Comparison of ENCODE assay signal across 10 cellular contexts in the genomic region with DNA sequence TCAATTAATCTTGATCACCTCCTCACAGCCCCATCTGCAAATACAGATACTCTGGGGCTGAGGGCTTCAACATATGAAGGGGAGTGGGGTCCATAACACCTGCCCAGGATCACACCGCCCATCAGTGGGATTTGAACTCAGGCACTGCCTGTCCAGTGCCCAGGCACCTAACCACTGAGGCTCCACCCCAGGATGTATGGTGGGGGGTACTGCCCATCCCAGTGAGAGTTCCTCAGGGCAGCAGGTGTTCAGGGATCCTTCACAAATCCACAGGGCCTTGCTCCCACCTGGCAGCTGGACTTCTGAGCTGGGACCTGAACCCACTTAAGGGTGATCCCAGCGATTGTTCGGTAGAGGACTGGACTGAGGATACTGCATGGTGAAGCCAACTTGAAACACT. TPM values are rescaled to one million over a fixed set of nuclear protein-coding genes. Genes with fewer than 3 reads are reported as not detected.
DNase-seq lines count a peak whose midpoint lies in the region; ATAC-seq, FAIRE-seq and TF ChIP-seq lines count a peak whose summit lies in the region.
"Had no signal": no experiment of that assay in that cellular context is flagged by ENCODE, and none has a peak within 500 bp of the region (broad histone marks: within the 10 kb centered on the region; RNA-seq: fewer than 3 reads in every experiment).

No MANE protein-coding gene starts in this region.

- H3K4me3 Mint-ChIP-seq in naive B cell = peak overlapping the region; percentile 77 to 93 (median 87)

- CTCF ChIA-PET in A673 (lab: Charles Lee) = no interaction called here

- H3K27ac Mint-ChIP-seq in naive B cell = peak overlapping the region in 1 of 6 donors; percentile 87
- H3K27ac Mint-ChIP-seq: T-helper 1 cell treated with Interleukin-12 subunit alpha and Interleukin-12 subunit beta and Interleukin-4 antibody, amounts not matched to agents 30 μg/mL and 1 μg/mL, for 36 hours had no signal

- no peak for FAIRE-seq in RCC 7860 (lab: Jason Lieb, UNC)

- POLR2A ChIA-PET in A673 (lab: Charles Lee; ENCODE audit: low non-redundant PET) = no interaction called here

- ATAC-seq in naive B cell (ENCODE audit: low read depth in 2 of 2) = no peak
- no peak for ATAC-seq in GM18867 (IDR thresholded peaks at IDR 0.05; ENCODE audit: unreplicated experiment)

- H3K27ac ChIP-seq in A673 (ENCODE audit: low read depth, low read length, poor library complexity, severe bottlenecking) = no peak overlapping the region
- H3K27ac ChIP-seq: foreskin keratinocyte had no signal

- H3K9me3 Mint-ChIP-seq in naive B cell = no peaks in the 10 kb centered on the region
- H3K9me3 Mint-ChIP-seq: T-helper 1 cell treated with Interleukin-12 subunit alpha and Interleukin-12 subunit beta and Interleukin-4 antibody, amounts not matched to agents 30 μg/mL and 1 μg/mL, for 36 hours had no signal

- TF ChIP-seq CTCF in A673 (conservative IDR thresholded peaks at IDR 0.05; ENCODE audit: low read depth, low read length) (no peak), choroid plexus epithelial cell (conservative IDR thresholded peaks at IDR 0.05; ENCODE audit: low read depth, low read length) (no peak)

- H3K36me3 Mint-ChIP-seq in naive B cell = peaks cover 6 to 7% of the 10 kb centered on the region in 2 donors

- H3K27me3 Mint-ChIP-seq in naive B cell = peaks cover 0 to 29% (median 21%) of the 10 kb centered on the region in 3 donors

- DNase-seq in A673 (ENCODE audit: low spot score) = no peak
- DNase-seq in HT-29 (ENCODE audit: low spot score) = peak; percentile 9
- DNase-seq in choroid plexus epithelial cell (ENCODE audit: low read depth) = no peak
- DNase-seq in naive B cell = no peak
- no peak for DNase-seq in RCC 7860 (ENCODE audit: low spot score)
- DNase-seq in amygdala (lab: John Stamatoyannopoulos, UW) = no peak
- DNase-seq in RKO (ENCODE audit: low spot score) = no peak

- no peaks in the 10 kb centered on the region for H3K27me3 ChIP-seq in A673 (replicated peaks; ENCODE audit: insufficient read depth, low read depth, low read length, poor library complexity)
- H3K27me3 ChIP-seq: foreskin keratinocyte had no signal

- peaks cover 24 to 38% (median 33%) of the 10 kb centered on the region in 3 donors for H3K4me1 Mint-ChIP-seq in naive B cell

- no peaks in the 10 kb centered on the region for H3K36me3 ChIP-seq in A673 (ENCODE audit: insufficient read depth, low read length, poor library complexity, severe bottlenecking)

- H3K9me3 ChIP-seq in A673 (ENCODE audit: low read depth, low read length, poor library complexity, severe bottlenecking) = no peaks in the 10 kb centered on the region

- no TSS peak for BruUV-seq in A673 (replicated peaks; lab: Mats Ljungman, UMichigan)

- intact Hi-C loops in A673 (cut with micrococcal nuclease; ENCODE audit: unreplicated experiment) = no loop called here

- H3K4me3 ChIP-seq in A673 (ENCODE audit: low read depth, low read length, poor library complexity, severe bottlenecking) = peak overlapping the region; percentile 44
- H3K4me3 ChIP-seq in choroid plexus epithelial cell (ENCODE audit: low read depth, low read length) = peak overlapping the region; percentile 40

- H3K4me1 ChIP-seq in A673 (ENCODE audit: insufficient read depth, low read length, poor library complexity, severe bottlenecking) = peaks cover 24% of the 10 kb centered on the region

RNA-seq across cellular contexts. Expression of gene PRDM11, which starts 33.2 kb away (rescaled TPM):
- 12.6 and 15.4 TPM in 2 replicates for total RNA-seq in A673 (2021)
- total RNA-seq in HT-29 (2014; rRNA removed; shearing (Covaris generic)) = 2.0 and 3.7 TPM in 2 replicates
- polyA plus RNA-seq in naive B cell (ENCODE audit: low read depth in 6 of 6) = 1 to 10 TPM in 5 of 6 donors, under 1 TPM in 1; 0.75 to 3.6 (median 1.6) TPM
